11 cellular contexts compared by ENCODE assay signal in the genomic region with DNA sequence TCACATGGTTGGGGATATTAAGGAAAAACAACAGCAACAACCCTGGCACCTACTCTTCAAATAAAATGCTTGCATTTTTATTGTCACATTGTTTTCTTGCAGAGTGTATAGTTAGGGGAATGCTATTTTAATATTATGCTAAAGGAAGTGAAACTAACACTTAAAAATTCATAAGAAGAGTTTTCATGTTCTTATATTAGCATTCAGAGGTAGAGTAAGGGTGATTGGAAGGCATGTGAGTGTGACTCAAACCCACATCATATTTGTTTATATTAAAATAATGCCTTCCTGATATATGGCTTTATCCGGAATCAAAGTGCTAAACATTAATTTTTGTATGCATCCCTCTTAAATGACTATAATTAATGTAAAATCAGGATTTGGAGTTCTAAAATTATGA. TPM values are rescaled to one million over a fixed set of nuclear protein-coding genes. Genes with fewer than 3 reads are reported as not detected.
DNase-seq lines count a peak whose midpoint lies in the region; ATAC-seq and TF ChIP-seq lines count a peak whose summit lies in the region.
"Had no signal": no experiment of that assay in that cellular context is flagged by ENCODE, and none has a peak within 500 bp of the region (broad histone marks: within the 10 kb centered on the region; RNA-seq: fewer than 3 reads in every experiment).

No MANE protein-coding gene starts in this region.

- ATAC-seq in GM18858 (IDR thresholded peaks at IDR 0.05; ENCODE audit: unreplicated experiment) (peak; percentile 98), GM21619 (IDR thresholded peaks at IDR 0.05; ENCODE audit: unreplicated experiment) (peak; percentile 94), HG03280 (IDR thresholded peaks at IDR 0.05; ENCODE audit: unreplicated experiment) (peak; percentile 84), heart left ventricle (no peak)

- H3K36me3 ChIP-seq in fibroblast of lung (ENCODE audit: control insufficient read depth, insufficient read depth, low read length) (no peaks in the 10 kb centered on the region), heart left ventricle (no peaks in the 10 kb centered on the region), thyroid gland (no peaks in the 10 kb centered on the region)
- H3K36me3 ChIP-seq: cardiac muscle cell had no signal

- H3K79me2 ChIP-seq in fibroblast of lung (ENCODE audit: control insufficient read depth, insufficient read depth, low read length), result no peaks in the 10 kb centered on the region

- H3K27me3 ChIP-seq in fibroblast of lung (ENCODE audit: control insufficient read depth, insufficient read depth, low read length) (no peaks in the 10 kb centered on the region), heart left ventricle (no peaks in the 10 kb centered on the region), thyroid gland (no peaks in the 10 kb centered on the region)
- H3K27me3 ChIP-seq: cardiac muscle cell had no signal

- H3K27ac ChIP-seq in fibroblast of lung (ENCODE audit: insufficient read depth, low read length), result no peak overlapping the region
- no peak overlapping the region for H3K27ac ChIP-seq in heart left ventricle
- no peak overlapping the region for H3K27ac ChIP-seq in thyroid gland
- H3K27ac ChIP-seq: cardiac muscle cell had no signal

- no peaks in the 10 kb centered on the region for H4K20me1 ChIP-seq in fibroblast of lung (ENCODE audit: control insufficient read depth, extremely low read depth, insufficient read depth, low read length)

- H3K4me1 ChIP-seq in fibroblast of lung (ENCODE audit: control insufficient read depth, extremely low read depth, insufficient read depth, low read length) (no peaks in the 10 kb centered on the region), heart left ventricle (peaks cover 0 to 12% (median 0%) of the 10 kb centered on the region in 12 donors), thyroid gland (no peaks in the 10 kb centered on the region)

- H3K9me3 ChIP-seq in fibroblast of lung (ENCODE audit: control insufficient read depth, insufficient read depth, low read depth, low read length) (no peaks in the 10 kb centered on the region), heart left ventricle (no peaks in the 10 kb centered on the region), thyroid gland (no peaks in the 10 kb centered on the region)

- DNase-seq in fibroblast of lung (ENCODE audit: low read depth in 2 of 2) (peak in 1 of 2 donors; percentile 57), NCI-H1417 treated with DMSO at 0.1 percent for 48 hours (lab: John Stamatoyannopoulos, UW) (no peak), heart left ventricle (no peak), thyroid gland (no peak), amygdala (lab: John Stamatoyannopoulos, UW) (no peak)
- DNase-seq: GDM1, hippocampal formation had no signal

- TF ChIP-seq CTCF in fibroblast of lung (conservative IDR thresholded peaks at IDR 0.05 in 1 of 2, IDR thresholded peaks at IDR 0.05 in 1 of 2; ENCODE audit: low read depth in 1 of 2, low read length in 2 of 2), result no peak
- no peak for TF ChIP-seq CTCF in heart left ventricle (IDR thresholded peaks at IDR 0.05)
- TF ChIP-seq CTCF in thyroid gland (IDR thresholded peaks at IDR 0.05), result no peak

- no peak overlapping the region for H3K9ac ChIP-seq in fibroblast of lung (ENCODE audit: insufficient read depth, low read length)

- intact Hi-C loops in heart left ventricle (cut with DNase I), result no loop called here
- intact Hi-C loops in thyroid gland (cut with DNase I), result no loop called here

- no peak overlapping the region for H3K4me3 ChIP-seq in fibroblast of lung (replicated peaks in 1 of 4; ENCODE audit: control extremely low read depth in 1 of 4, insufficient read depth in 1 of 4, low read depth in 3 of 4, low read length in 4 of 4)
- no peak overlapping the region for H3K4me3 ChIP-seq in heart left ventricle
- no peak overlapping the region for H3K4me3 ChIP-seq in thyroid gland (replicated peaks in 1 of 3)
- H3K4me3 ChIP-seq: cardiac muscle cell had no signal

- no peak overlapping the region for H2AFZ ChIP-seq in fibroblast of lung (ENCODE audit: low read length)

- H3K4me2 ChIP-seq in fibroblast of lung (ENCODE audit: extremely low read depth, insufficient read depth, low read length), result peak overlapping the region; percentile 17

- TF ChIP-seq POLR2A in heart left ventricle (IDR thresholded peaks at IDR 0.05) (no peak), thyroid gland (IDR thresholded peaks at IDR 0.05) (no peak)

- WGBS in heart left ventricle, 4 donors, result 88 to 97% (median 92%) methylated on average over 1 of the region's 1 CpG
- 77 to 86% methylated on average over 1 of the region's 1 CpG for WGBS in thyroid gland, 2 donors

RNA-seq across cellular contexts. Expression of a gene that starts 59.8 kb away (rescaled TPM):
- total RNA-seq in fibroblast of lung (15.4 and 17.7 TPM in 2 replicates), heart left ventricle (10 to 100 TPM; 15.6 to 42.2 (median 22.8) TPM), thyroid gland (100 to 1,000 TPM; 148 to 177 (median 158) TPM)
- polyA plus RNA-seq in fibroblast of lung (28.6 and 64.1 TPM in 2 replicates), heart left ventricle (10 to 100 TPM; 10.3 to 66.9 TPM)
- polyA plus RNA-seq in fibroblast of lung (2012), result 15.7 and 35.1 TPM in 2 replicates
- polyA minus RNA-seq in fibroblast of lung (ENCODE audit: low replicate concordance), result 19.3 and 74.3 TPM in 2 replicates

Comparison
In these comparisons a context has a peak if more than half of its experiments do, and no peak if none do; other contexts are left out.
1. ATAC-seq: peak in GM18858 (single experiment), GM21619 (single experiment) and HG03280 (single experiment); none in heart left ventricle (0 of 4).